In the genomic region with DNA sequence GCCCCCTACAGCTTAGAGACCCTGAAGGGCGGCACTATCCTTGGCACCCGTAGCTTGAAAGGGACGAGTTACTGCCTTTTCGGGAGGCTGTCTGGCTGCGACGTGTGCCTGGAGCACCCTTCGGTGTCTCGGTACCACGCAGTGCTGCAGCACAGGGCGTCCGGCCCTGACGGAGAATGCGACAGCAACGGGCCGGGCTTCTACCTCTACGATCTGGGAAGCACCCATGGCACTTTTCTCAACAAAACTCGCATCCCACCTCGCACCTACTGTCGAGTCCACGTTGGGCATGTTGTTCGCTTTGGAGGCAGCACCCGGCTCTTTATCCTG, we compare ENCODE assay signal across 8 cellular contexts. TPM values are rescaled to one million over a fixed set of nuclear protein-coding genes. Genes with fewer than 3 reads are reported as not detected.
DNase-seq lines count a peak whose midpoint lies in the region; ATAC-seq and TF ChIP-seq lines count a peak whose summit lies in the region.

No MANE protein-coding gene starts in this region.

- H2AFZ ChIP-seq in GM23248 = peak overlapping the region; percentile 97
- H2AFZ ChIP-seq in fibroblast of lung (ENCODE audit: low read length) = peak overlapping the region; percentile 100

- no peak for DNase-seq in AG09309 (ENCODE audit: low read depth)
- DNase-seq in GM23248 = no peak
- DNase-seq in SK-N-MC (ENCODE audit: low read depth, low spot score) = no peak
- DNase-seq in fibroblast of lung (ENCODE audit: low read depth in 2 of 2) = no peak
- DNase-seq in prostate gland (ENCODE audit: low spot score) = no peak
- DNase-seq in NCI-H2081 (lab: John Stamatoyannopoulos, UW) = no peak
- DNase-seq in GDM1 (lab: John Stamatoyannopoulos, UW) = no peak

- peaks cover 64% of the 10 kb centered on the region for H3K79me2 ChIP-seq in GM23248 (ENCODE audit: insufficient read depth)
- peaks cover 32% of the 10 kb centered on the region for H3K79me2 ChIP-seq in fibroblast of lung (ENCODE audit: control insufficient read depth, insufficient read depth, low read length)

- no peaks in the 10 kb centered on the region for H3K9me2 ChIP-seq in GM23248 (ENCODE audit: insufficient read depth)

- H3K4me1 ChIP-seq in GM23248 (ENCODE audit: insufficient read depth) (peaks cover 25% of the 10 kb centered on the region), fibroblast of lung (ENCODE audit: control insufficient read depth, extremely low read depth, insufficient read depth, low read length) (peaks cover 11% of the 10 kb centered on the region), prostate gland (replicated peaks) (peaks cover 6% of the 10 kb centered on the region)

- H3K4me3 ChIP-seq in AG09309 (ENCODE audit: control insufficient read depth, low read depth, low read length) (peak overlapping the region; percentile 88), GM23248 (peak overlapping the region; percentile 98), SK-N-MC (peak overlapping the region; percentile 91), fibroblast of lung (replicated peaks in 1 of 4; ENCODE audit: control extremely low read depth in 1 of 4, insufficient read depth in 1 of 4, low read depth in 3 of 4, low read length in 4 of 4) (peak overlapping the region; percentile 88 to 99 (median 95)), prostate gland (peak overlapping the region; percentile 66 to 90)

- TF ChIP-seq CTCF in AG09309 (IDR thresholded peaks at IDR 0.05; ENCODE audit: control insufficient read depth, insufficient read depth, low read depth, low read length, missing control alignments) = no peak
- TF ChIP-seq CTCF in fibroblast of lung (conservative IDR thresholded peaks at IDR 0.05 in 1 of 2, IDR thresholded peaks at IDR 0.05 in 1 of 2; ENCODE audit: low read depth in 1 of 2, low read length in 2 of 2) = no peak
- TF ChIP-seq CTCF in prostate gland (IDR thresholded peaks at IDR 0.05) = no peak

- no peak for ATAC-seq in GM18517 (IDR thresholded peaks at IDR 0.05; ENCODE audit: unreplicated experiment)

- no peaks in the 10 kb centered on the region for H3F3A ChIP-seq in GM23248 (ENCODE audit: insufficient read depth)

- peak overlapping the region; percentile 92 for H3K9ac ChIP-seq in GM23248
- H3K9ac ChIP-seq in SK-N-MC (ENCODE audit: insufficient read length) = peak overlapping the region; percentile 86
- H3K9ac ChIP-seq in fibroblast of lung (ENCODE audit: insufficient read depth, low read length) = peak overlapping the region; percentile 94

- H3K27me3 ChIP-seq in GM23248 (replicated peaks; ENCODE audit: insufficient read depth) (no peaks in the 10 kb centered on the region), fibroblast of lung (ENCODE audit: control insufficient read depth, insufficient read depth, low read length) (no peaks in the 10 kb centered on the region), prostate gland (replicated peaks; ENCODE audit: insufficient read depth) (no peaks in the 10 kb centered on the region)

- H3K27ac ChIP-seq in GM23248 (peak overlapping the region; percentile 90), SK-N-MC (no peak overlapping the region), fibroblast of lung (ENCODE audit: insufficient read depth, low read length) (peak overlapping the region; percentile 97), prostate gland (peak overlapping the region; percentile 86 to 93)

- H4K20me1 ChIP-seq in GM23248 (ENCODE audit: insufficient read depth) = no peaks in the 10 kb centered on the region
- no peaks in the 10 kb centered on the region for H4K20me1 ChIP-seq in fibroblast of lung (ENCODE audit: control insufficient read depth, extremely low read depth, insufficient read depth, low read length)

- in situ Hi-C loops in GM23248 (cut with MboI) = no loop called here

- H3K9me3 ChIP-seq in GM23248 (ENCODE audit: low read depth) = no peaks in the 10 kb centered on the region
- H3K9me3 ChIP-seq in SK-N-MC (ENCODE audit: low read depth, low read length) = no peaks in the 10 kb centered on the region
- H3K9me3 ChIP-seq in fibroblast of lung (ENCODE audit: control insufficient read depth, insufficient read depth, low read depth, low read length) = no peaks in the 10 kb centered on the region
- no peaks in the 10 kb centered on the region for H3K9me3 ChIP-seq in prostate gland

- intact Hi-C loops in prostate gland (cut with DNase I) = no loop called here

- peaks cover 44% of the 10 kb centered on the region for H3K36me3 ChIP-seq in GM23248 (ENCODE audit: low read depth)
- H3K36me3 ChIP-seq in SK-N-MC (ENCODE audit: insufficient read depth, low read length) = peaks cover 40% of the 10 kb centered on the region
- H3K36me3 ChIP-seq in fibroblast of lung (ENCODE audit: control insufficient read depth, insufficient read depth, low read length) = peaks cover 6% of the 10 kb centered on the region
- peaks cover 2 to 6% of the 10 kb centered on the region in 2 donors for H3K36me3 ChIP-seq in prostate gland

- WGBS in GM23248 (ENCODE audit: low coverage in 1 of 2, low lambda C conversion rate in 2 of 2, missing lambda C conversion rate in 2 of 2), 2 experiments = 8 to 10% methylated on average over 21 to 22 of the region's 22 CpGs
- WGBS in prostate gland = 5% methylated on average over 14 of the region's 22 CpGs

- TF ChIP-seq POLR2A in prostate gland (IDR thresholded peaks at IDR 0.05) = no peak

- H3K4me2 ChIP-seq in GM23248 (ENCODE audit: unreplicated experiment) = peak overlapping the region; percentile 98
- H3K4me2 ChIP-seq in fibroblast of lung (ENCODE audit: extremely low read depth, insufficient read depth, low read length) = peak overlapping the region; percentile 100

RNA-seq across cellular contexts. Expression of a gene that starts 0.5 kb away (rescaled TPM):
- total RNA-seq in GM23248 (2014; rRNA removed; shearing (Covaris generic)) = 21.0 and 23.9 TPM in 2 replicates
- polyA plus RNA-seq in GM23248 (2016; fragmentation: Nextera tagmentation; extraction: Ambion mirVana) (22.4 and 24.4 TPM in 2 replicates), fibroblast of lung (15.2 and 17.7 TPM in 2 replicates)
- total RNA-seq in fibroblast of lung (25.2 and 28.4 TPM in 2 replicates), prostate gland (10 to 100 TPM; 19.8 to 37.9 TPM)
- polyA plus RNA-seq in fibroblast of lung (2012) = 16.3 and 20.7 TPM in 2 replicates
- polyA minus RNA-seq in fibroblast of lung (ENCODE audit: low replicate concordance) = 5.4 and 6.2 TPM in 2 replicates

RNA-seq across cellular contexts. Expression of a gene that starts 0.8 kb away (rescaled TPM):
- 24.6 and 25.3 TPM in 2 replicates for total RNA-seq in GM23248 (2014; rRNA removed; shearing (Covaris generic))
- 22.0 and 23.3 TPM in 2 replicates for polyA plus RNA-seq in GM23248 (2016; fragmentation: Nextera tagmentation; extraction: Ambion mirVana)
- total RNA-seq in fibroblast of lung = 18.5 and 27.2 TPM in 2 replicates
- polyA plus RNA-seq in fibroblast of lung = 28.5 and 29.9 TPM in 2 replicates
- 20.0 and 21.3 TPM in 2 replicates for polyA plus RNA-seq in fibroblast of lung (2012)
- 18.2 and 21.5 TPM in 2 replicates for polyA minus RNA-seq in fibroblast of lung (ENCODE audit: low replicate concordance)
- total RNA-seq in prostate gland = 10 to 100 TPM; 18.6 to 34.2 TPM

RNA-seq across cellular contexts. Expression of a gene that starts 35.4 kb away (rescaled TPM):
- total RNA-seq in GM23248 (2014; rRNA removed; shearing (Covaris generic)) = 24.7 and 25.1 TPM in 2 replicates
- polyA plus RNA-seq in GM23248 (2016; fragmentation: Nextera tagmentation; extraction: Ambion mirVana) (41.4 and 42.4 TPM in 2 replicates), fibroblast of lung (60.9 and 65.1 TPM in 2 replicates)
- total RNA-seq in fibroblast of lung (29.5 and 34.5 TPM in 2 replicates), prostate gland (10 to 100 TPM; 27.7 to 34.5 TPM)
- 43.3 and 51.9 TPM in 2 replicates for polyA plus RNA-seq in fibroblast of lung (2012)
- 14.1 and 19.7 TPM in 2 replicates for polyA minus RNA-seq in fibroblast of lung (ENCODE audit: low replicate concordance)

RNA-seq across cellular contexts. Expression of a gene that starts 35.4 kb away (rescaled TPM):
- total RNA-seq in GM23248 (2014; rRNA removed; shearing (Covaris generic)) = 1.6 and 3.4 TPM in 2 replicates
- polyA plus RNA-seq in GM23248 (2016; fragmentation: Nextera tagmentation; extraction: Ambion mirVana) (0.50 and 0.87 TPM in 2 replicates), fibroblast of lung (1.4 and 1.5 TPM in 2 replicates)
- total RNA-seq in fibroblast of lung (1.8 and 2.0 TPM in 2 replicates), prostate gland (1 to 10 TPM; 6.2 to 8.3 TPM)
- polyA plus RNA-seq in fibroblast of lung (2012) = 0.98 and 1.0 TPM in 2 replicates
- 0.48 TPM in 1 of 2 replicates, not detected in the other for polyA minus RNA-seq in fibroblast of lung (ENCODE audit: low replicate concordance)
